In genomic region chr10:131886181-131886716, GRCh38 we compare ENCODE assay signal across 15 cellular contexts.
"Had no signal": no experiment of that assay in that cellular context is flagged by ENCODE, and none has a peak within 500 bp of the region (broad histone marks: within the 10 kb centered on the region; RNA-seq: fewer than 3 reads in every experiment).

No MANE protein-coding gene starts in this region.

- FAIRE-seq: colon, endometrium, pancreas had no signal

- H3K4me1 ChIP-seq: pancreas, uterus had no signal

- H3K27ac Mint-ChIP-seq: activated CD4-positive, alpha-beta T cell treated with anti-CD3 and anti-CD28 coated beads, Interleukin-2, amount 10 ng/mL, durations not matched to agents 24 days and 14 days; activated naive CD4-positive, alpha-beta T cell treated with anti-CD3 and anti-CD28 coated beads for 36 hours; stimulated activated naive B cell treated with anti-CD40 and anti-IgM and Interleukin-4, amounts not matched to agents 10 μg/mL and 1 μg/mL and 100 μg/mL, for 72 hours had no signal

- H3K27ac ChIP-seq: adrenal gland, pancreas, tibial artery, uterus had no signal

- H3K36me3 Mint-ChIP-seq: stimulated activated naive B cell treated with anti-CD40 and anti-IgM and Interleukin-4, amounts not matched to agents 10 μg/mL and 1 μg/mL and 100 μg/mL, for 72 hours had no signal

- H3K9me3 Mint-ChIP-seq: activated CD4-positive, alpha-beta T cell treated with anti-CD3 and anti-CD28 coated beads, Interleukin-2, amount 10 ng/mL, durations not matched to agents 24 days and 14 days; activated naive CD4-positive, alpha-beta T cell treated with anti-CD3 and anti-CD28 coated beads for 36 hours; stimulated activated naive B cell treated with anti-CD40 and anti-IgM and Interleukin-4, amounts not matched to agents 10 μg/mL and 1 μg/mL and 100 μg/mL, for 72 hours had no signal

- DNase-seq: activated CD4-positive, alpha-beta T cell treated with anti-CD3 and anti-CD28 coated beads, Interleukin-2, amount 10 ng/mL, durations not matched to agents 24 days and 14 days; activated CD8-positive, alpha-beta memory T cell treated with anti-CD3 and anti-CD28 coated beads for 24 hours; activated naive CD4-positive, alpha-beta T cell treated with anti-CD3 and anti-CD28 coated beads for 36 hours; islet precursor cell; midbrain; pancreas; retina; stimulated activated CD4-positive, alpha-beta T cell treated with anti-CD3 and anti-CD28 coated beads, Interleukin-2, amount 100 ng/mL, for 48 hours; stimulated activated naive B cell treated with anti-CD40 and anti-IgM and Interleukin-4, amounts not matched to agents 10 μg/mL and 1 μg/mL and 100 μg/mL, for 72 hours; T-helper 2 cell; uterus had no signal

- H3K4me3 ChIP-seq: adrenal gland, pancreas, tibial artery, uterus had no signal

- H3K36me3 ChIP-seq: adrenal gland, pancreas, tibial artery, uterus had no signal

- H3K4me3 Mint-ChIP-seq: activated CD4-positive, alpha-beta T cell treated with anti-CD3 and anti-CD28 coated beads, Interleukin-2, amount 10 ng/mL, durations not matched to agents 24 days and 14 days; activated naive CD4-positive, alpha-beta T cell treated with anti-CD3 and anti-CD28 coated beads for 36 hours; stimulated activated naive B cell treated with anti-CD40 and anti-IgM and Interleukin-4, amounts not matched to agents 10 μg/mL and 1 μg/mL and 100 μg/mL, for 72 hours had no signal

- H3K9me3 ChIP-seq: adrenal gland, pancreas, tibial artery, uterus had no signal

- H3K27me3 ChIP-seq: adrenal gland, pancreas, uterus had no signal
